Comparison of ENCODE assay signal across 30 cellular contexts in the genomic region with DNA sequence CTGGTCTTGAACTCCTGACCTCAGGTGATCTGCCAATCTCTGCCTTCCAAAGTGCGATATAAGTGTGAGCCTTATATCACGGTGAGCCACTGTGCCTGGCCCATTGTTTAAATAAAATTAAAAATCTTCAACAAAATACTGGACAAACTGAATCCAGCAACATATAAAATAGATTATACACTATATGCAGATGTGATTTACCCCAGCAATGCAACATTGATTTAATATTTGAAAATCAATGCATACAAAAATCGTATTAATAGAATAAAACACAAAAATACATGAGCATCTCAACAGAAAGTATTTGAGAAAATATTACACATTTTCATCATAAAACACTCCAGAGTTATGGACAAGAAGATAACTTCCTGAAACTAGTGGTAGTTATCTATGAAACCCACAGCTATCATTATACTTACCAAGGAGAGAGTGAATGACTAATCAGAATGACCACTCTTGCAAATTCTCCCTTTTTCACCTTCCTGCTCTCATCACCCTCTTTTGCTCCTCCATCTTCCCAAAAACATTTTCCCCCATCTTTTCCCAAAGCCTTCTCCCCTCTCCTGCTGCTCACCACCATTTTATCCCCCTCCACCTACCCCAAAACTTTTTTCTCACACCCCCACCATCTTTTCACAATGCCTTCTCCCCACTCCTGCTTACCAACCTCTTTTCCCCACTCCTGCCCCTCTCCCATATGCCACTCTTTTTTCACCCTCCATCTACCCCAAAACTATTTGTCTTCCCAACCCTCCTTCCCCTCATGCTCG.
"Had no signal": no experiment of that assay in that cellular context is flagged by ENCODE, and none has a peak within 500 bp of the region (broad histone marks: within the 10 kb centered on the region; RNA-seq: fewer than 3 reads in every experiment).

No MANE protein-coding gene starts in this region.

- ATAC-seq: activated CD4-positive, CD25-positive, alpha-beta regulatory T cell treated with anti-CD3 and anti-CD28 coated beads, Interleukin-2, amount 50 U/mL, for 24 hours; activated CD8-positive, alpha-beta T cell treated with anti-CD3 and anti-CD28 coated beads for 36 hours; activated naive CD4-positive, alpha-beta T cell treated with anti-CD3 and anti-CD28 coated beads, Interleukin-2, amount 50 U/mL, for 72 hours; activated T-cell treated with anti-CD3 and anti-CD28 coated beads, Interleukin-2, amount 50 U/mL, for 4 hours; activated T-helper 17 cell treated with anti-CD3 and anti-CD28 coated beads, Interleukin-2, amount 50 U/mL, for 72 hours; T-helper 17 cell had no signal

- H3K4me3 ChIP-seq: ascending aorta, breast epithelium, cardiac muscle cell, colonic mucosa had no signal

- DNase-seq: activated B cell treated with CpG ODN at 0.5 μM for 24 hours; activated CD4-positive, alpha-beta T cell treated with anti-CD3 and anti-CD28 coated beads for 48 hours; activated CD4-positive, alpha-beta T cell treated with anti-CD3 and anti-CD28 coated beads, Interleukin-2, amount 50 U/mL, for 1 hour; activated CD4-positive, alpha-beta T cell treated with anti-CD3 and anti-CD28 coated beads, Interleukin-2, amount 50 U/mL, for 48 hours; activated CD8-positive, alpha-beta memory T cell treated with anti-CD3 and anti-CD28 coated beads for 24 hours; activated CD8-positive, alpha-beta T cell treated with anti-CD3 and anti-CD28 coated beads for 36 hours; activated effector memory CD4-positive, alpha-beta T cell treated with Interleukin-2 at 50 U/mL for 16 hours; activated gamma-delta T cell treated with Interleukin-2 at 50 U/mL for 16 hours; activated naive CD4-positive, alpha-beta T cell treated with anti-CD3 and anti-CD28 coated beads for 36 hours; activated naive CD8-positive, alpha-beta T cell treated with anti-CD3 and anti-CD28 coated beads, Interleukin-2, amount 10 ng/mL, durations not matched to agents 7 days and 5 days; activated T-cell treated with anti-CD3 and anti-CD28 coated beads, Interleukin-2, amount 50 U/mL, for 4 hours; central memory CD4-positive, alpha-beta T cell; cerebellar nuclear complex; colonic mucosa; effector CD8-positive, alpha-beta T cell; foreskin fibroblast; head of caudate nucleus; T-helper 1 cell; T-helper 17 cell; T1000; WERI-Rb-1 had no signal

- H3K27me3 Mint-ChIP-seq: activated B cell treated with CpG ODN at 0.5 μM for 24 hours had no signal

- H3K36me3 ChIP-seq: ascending aorta, breast epithelium, cardiac muscle cell, colonic mucosa, WERI-Rb-1 had no signal

- H3K36me3 Mint-ChIP-seq: activated naive CD4-positive, alpha-beta T cell treated with anti-CD3 and anti-CD28 coated beads, Interleukin-2, amount 50 U/mL, for 72 hours; activated naive CD8-positive, alpha-beta T cell treated with anti-CD3 and anti-CD28 coated beads, Interleukin-2, amount 10 ng/mL, durations not matched to agents 7 days and 5 days; brain had no signal

- H3K4me1 Mint-ChIP-seq: brain had no signal

- H3K4me3 Mint-ChIP-seq: activated B cell treated with CpG ODN at 0.5 μM for 24 hours; activated CD8-positive, alpha-beta T cell treated with anti-CD3 and anti-CD28 coated beads for 36 hours; activated naive CD4-positive, alpha-beta T cell treated with anti-CD3 and anti-CD28 coated beads for 36 hours; activated naive CD8-positive, alpha-beta T cell treated with anti-CD3 and anti-CD28 coated beads, Interleukin-2, amount 10 ng/mL, durations not matched to agents 7 days and 5 days; activated T-cell treated with anti-CD3 and anti-CD28 coated beads, Interleukin-2, amount 50 U/mL, for 4 hours; activated T-helper 17 cell treated with anti-CD3 and anti-CD28 coated beads, Interleukin-2, amount 50 U/mL, for 72 hours; brain; T-helper 17 cell; T-helper 2 cell treated with Interferon-gamma antibody and Interleukin-4, amounts not matched to agents 5 μg/mL and 100 μg/mL, for 36 hours had no signal

- H3K4me1 ChIP-seq: ascending aorta, breast epithelium, colonic mucosa had no signal

- H3K27me3 ChIP-seq: ascending aorta, colonic mucosa had no signal

- H3K9me3 ChIP-seq: ascending aorta, breast epithelium, colonic mucosa had no signal

- H3K27ac Mint-ChIP-seq: activated B cell treated with CpG ODN at 0.5 μM for 24 hours; activated CD8-positive, alpha-beta T cell treated with anti-CD3 and anti-CD28 coated beads for 36 hours; activated naive CD4-positive, alpha-beta T cell treated with anti-CD3 and anti-CD28 coated beads for 36 hours; activated naive CD4-positive, alpha-beta T cell treated with anti-CD3 and anti-CD28 coated beads, Interleukin-2, amount 50 U/mL, for 72 hours; activated naive CD8-positive, alpha-beta T cell treated with anti-CD3 and anti-CD28 coated beads, Interleukin-2, amount 10 ng/mL, durations not matched to agents 7 days and 5 days; activated T-helper 17 cell treated with anti-CD3 and anti-CD28 coated beads, Interleukin-2, amount 50 U/mL, for 72 hours; brain; T-helper 17 cell; T-helper 2 cell treated with Interferon-gamma antibody and Interleukin-4, amounts not matched to agents 5 μg/mL and 100 μg/mL, for 36 hours had no signal

- H3K9me3 Mint-ChIP-seq: activated B cell treated with CpG ODN at 0.5 μM for 24 hours; activated CD8-positive, alpha-beta T cell treated with anti-CD3 and anti-CD28 coated beads for 36 hours; activated naive CD4-positive, alpha-beta T cell treated with anti-CD3 and anti-CD28 coated beads for 36 hours; activated naive CD4-positive, alpha-beta T cell treated with anti-CD3 and anti-CD28 coated beads, Interleukin-2, amount 50 U/mL, for 72 hours; activated naive CD8-positive, alpha-beta T cell treated with anti-CD3 and anti-CD28 coated beads, Interleukin-2, amount 10 ng/mL, durations not matched to agents 7 days and 5 days; activated T-cell treated with anti-CD3 and anti-CD28 coated beads, Interleukin-2, amount 50 U/mL, for 4 hours; activated T-helper 17 cell treated with anti-CD3 and anti-CD28 coated beads, Interleukin-2, amount 50 U/mL, for 72 hours; T-helper 2 cell treated with Interferon-gamma antibody and Interleukin-4, amounts not matched to agents 5 μg/mL and 100 μg/mL, for 36 hours had no signal

- H3K27ac ChIP-seq: ascending aorta, breast epithelium, cardiac muscle cell, colonic mucosa, epithelial cell of prostate, WERI-Rb-1 had no signal
